ENCODE assay signal across 8 cellular contexts in the genomic region with DNA sequence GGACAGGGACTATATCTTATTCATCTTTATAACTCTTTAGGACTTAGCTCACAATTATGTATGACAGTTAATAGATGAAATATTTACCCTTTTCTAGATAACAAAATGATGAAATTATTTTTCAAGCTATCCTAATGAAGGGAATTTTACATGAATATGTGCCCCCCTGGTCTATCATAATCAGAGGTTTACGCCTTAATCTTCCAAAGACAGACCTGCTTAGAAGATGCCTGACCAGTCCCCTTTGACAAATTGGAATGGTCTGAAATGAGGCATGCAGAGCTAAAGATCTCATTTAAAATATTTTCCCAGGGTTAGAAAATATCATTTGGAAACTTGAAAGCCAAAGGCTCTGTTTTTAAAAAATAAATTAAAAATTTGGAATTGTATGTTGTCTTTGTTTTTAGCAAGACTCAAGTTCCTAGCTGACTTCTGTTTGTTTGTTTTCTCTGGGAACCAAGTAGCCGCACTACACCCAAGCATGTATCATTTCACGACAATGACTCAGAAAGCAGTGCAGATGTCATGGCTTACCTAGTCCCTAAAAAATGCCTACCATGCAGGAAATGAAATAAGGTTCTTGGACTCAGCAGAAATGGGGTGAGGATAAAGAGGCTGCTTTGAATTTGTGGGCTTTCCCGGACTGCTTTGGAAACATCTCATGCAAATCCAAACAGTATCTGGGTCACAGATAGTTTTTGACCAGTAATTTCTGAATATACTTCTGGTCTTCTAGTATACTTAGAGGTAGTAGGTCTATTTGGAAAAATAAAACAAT.
DNase-seq lines count a peak whose midpoint lies in the region; ATAC-seq and TF ChIP-seq lines count a peak whose summit lies in the region.

No MANE protein-coding gene starts in this region.

- H3K4me3 ChIP-seq in gastrocnemius medialis = no peak overlapping the region
- H3K4me3 ChIP-seq in CD4-positive, alpha-beta memory T cell (ENCODE audit: low read length in 2 of 2) = no peak overlapping the region

- H3K9me3 Mint-ChIP-seq in chondrocyte (ENCODE audit: low read depth) = no peaks in the 10 kb centered on the region
- no peaks in the 10 kb centered on the region for H3K9me3 Mint-ChIP-seq in CD4-positive, alpha-beta memory T cell

- no peaks in the 10 kb centered on the region for H3K36me3 Mint-ChIP-seq in chondrocyte (ENCODE audit: low read depth)
- H3K36me3 Mint-ChIP-seq in CD4-positive, alpha-beta memory T cell = no peaks in the 10 kb centered on the region

- no peaks in the 10 kb centered on the region for H3K9me3 ChIP-seq in gastrocnemius medialis
- no peaks in the 10 kb centered on the region for H3K9me3 ChIP-seq in CD4-positive, alpha-beta memory T cell (ENCODE audit: control insufficient read depth in 1 of 2, low read length in 2 of 2)

- POLR2A ChIA-PET in CD4-positive, alpha-beta memory T cell (lab: Charles Lee; ENCODE audit: partially characterized antibody) = no interaction called here

- H3K4me1 Mint-ChIP-seq in chondrocyte (ENCODE audit: low read depth) = peaks cover 44% of the 10 kb centered on the region
- no peaks in the 10 kb centered on the region for H3K4me1 Mint-ChIP-seq in CD4-positive, alpha-beta memory T cell

- peak overlapping the region; percentile 95 for H3K27ac Mint-ChIP-seq in chondrocyte (ENCODE audit: unreplicated experiment)
- H3K27ac Mint-ChIP-seq in CD4-positive, alpha-beta memory T cell = no peak overlapping the region

- no peak overlapping the region for H3K4me3 Mint-ChIP-seq in chondrocyte (ENCODE audit: unreplicated experiment)
- no peak overlapping the region for H3K4me3 Mint-ChIP-seq in CD4-positive, alpha-beta memory T cell

- H3K27me3 Mint-ChIP-seq in chondrocyte (ENCODE audit: low read depth) = no peaks in the 10 kb centered on the region
- no peaks in the 10 kb centered on the region for H3K27me3 Mint-ChIP-seq in CD4-positive, alpha-beta memory T cell

- no peak for TF ChIP-seq EP300 in Ishikawa (IDR thresholded peaks at IDR 0.05; ENCODE audit: borderline replicate concordance)

- no peaks in the 10 kb centered on the region for H3K27me3 ChIP-seq in gastrocnemius medialis
- H3K27me3 ChIP-seq in CD4-positive, alpha-beta memory T cell (ENCODE audit: insufficient read depth, low read length) = no peaks in the 10 kb centered on the region

- no peak for DNase-seq in chondrocyte (ENCODE audit: low spot score)
- no peak for DNase-seq in gastrocnemius medialis
- no peak for DNase-seq in cerebellar nuclear complex (lab: John Stamatoyannopoulos, UW)
- no peak for DNase-seq in CD4-positive, alpha-beta memory T cell
- DNase-seq in NCI-H187 treated with DMSO at 0.1 percent for 48 hours (lab: John Stamatoyannopoulos, UW) = no peak

- intact Hi-C loops in gastrocnemius medialis (cut with DNase I; ENCODE audit: low total_unique reads) = no loop called here
- intact Hi-C loops in CD4-positive, alpha-beta memory T cell (cut with micrococcal nuclease) = no loop called here

- TF ChIP-seq CTCF in chondrocyte (IDR thresholded peaks at IDR 0.05) = no peak
- no peak for TF ChIP-seq CTCF in gastrocnemius medialis (IDR thresholded peaks at IDR 0.05 in 4 of 5, conservative IDR thresholded peaks at IDR 0.05 in 1 of 5)

- CTCF ChIA-PET in CD4-positive, alpha-beta memory T cell (lab: Charles Lee; ENCODE audit: partially characterized antibody) = interaction anchor here (1.0 kb wide), 1 partner anchor 13 kb away, joined by 3 read pairs; no protein-coding TSS in a partner anchor

- TF ChIP-seq POLR2A in gastrocnemius medialis (IDR thresholded peaks at IDR 0.05) = no peak

- peak overlapping the region in 2 of 4 donors; percentile 40 to 44 for H3K27ac ChIP-seq in gastrocnemius medialis
- no peak overlapping the region for H3K27ac ChIP-seq in CD4-positive, alpha-beta memory T cell (ENCODE audit: low read depth, low read length)

- TF ChIP-seq RAD21 in Ishikawa (IDR thresholded peaks at IDR 0.05; ENCODE audit: low read depth) = no peak

- peaks cover 0 to 6% of the 10 kb centered on the region in 2 donors for H3K4me1 ChIP-seq in gastrocnemius medialis
- H3K4me1 ChIP-seq in CD4-positive, alpha-beta memory T cell (ENCODE audit: insufficient read depth, low read length) = no peaks in the 10 kb centered on the region

- peak; percentile 71 for ATAC-seq in GM18498 (IDR thresholded peaks at IDR 0.05; ENCODE audit: unreplicated experiment)
- ATAC-seq in GM21737 (IDR thresholded peaks at IDR 0.05; ENCODE audit: unreplicated experiment) = peak; percentile 68
- peak; percentile 79 to 91 for ATAC-seq in gastrocnemius medialis

- in situ Hi-C loops in gastrocnemius medialis (cut with MboI; ENCODE audit: low sequenced_read_pairs in 4 of 4) = no loop called here

- H3K36me3 ChIP-seq in gastrocnemius medialis = no peaks in the 10 kb centered on the region
- no peaks in the 10 kb centered on the region for H3K36me3 ChIP-seq in CD4-positive, alpha-beta memory T cell (ENCODE audit: insufficient read depth, low read length)

TF ChIP-seq in Ishikawa, 13 proteins besides CTCF, POLR2A, EP300 and RAD21:
- peak; percentile 60 for TF ChIP-seq TEAD4 (IDR thresholded peaks at IDR 0.05)
- no peak for TF ChIP-seq NFIC (IDR thresholded peaks at IDR 0.05)
TF ChIP-seq in Ishikawa: peak in this region for 1.
